ENCODE assay signal across 11 cellular contexts in the genomic region with DNA sequence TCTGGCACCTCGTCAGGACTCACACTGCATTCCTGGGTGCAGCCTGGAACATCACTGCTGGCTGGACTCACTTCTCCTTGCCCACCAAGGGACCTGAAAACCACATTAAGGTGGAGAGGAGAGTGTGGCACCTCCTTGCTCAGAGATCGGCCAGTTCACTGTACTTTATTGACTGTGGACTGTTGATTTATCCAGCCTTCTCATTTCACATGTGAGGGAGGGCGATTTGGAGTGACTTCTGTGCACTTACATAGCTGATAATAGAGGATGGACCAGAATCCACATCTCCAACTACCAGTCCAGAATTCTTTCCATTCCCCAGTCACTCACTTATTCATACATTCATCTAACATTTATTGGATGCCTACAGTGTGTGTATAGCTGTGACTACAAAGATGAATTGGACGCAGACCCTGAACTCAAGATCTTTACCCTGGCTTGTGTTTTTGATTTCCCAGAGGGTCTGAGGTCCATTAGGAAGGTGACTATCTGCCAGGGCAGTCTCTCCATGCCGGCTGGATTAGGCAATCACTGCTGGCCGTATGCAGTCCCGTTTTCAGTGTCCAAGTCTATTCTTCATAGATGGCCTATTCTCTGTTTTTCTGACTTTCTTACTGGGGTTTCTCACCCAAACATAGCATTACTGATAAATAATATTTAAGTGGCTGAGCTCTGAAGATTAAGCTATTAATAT.
DNase-seq lines count a peak whose midpoint lies in the region; ATAC-seq and TF ChIP-seq lines count a peak whose summit lies in the region.
"Had no signal": no experiment of that assay in that cellular context is flagged by ENCODE, and none has a peak within 500 bp of the region (broad histone marks: within the 10 kb centered on the region; RNA-seq: fewer than 3 reads in every experiment).

No MANE protein-coding gene starts in this region.

- peaks cover 7% of the 10 kb centered on the region for H3K36me3 Mint-ChIP-seq in activated CD4-positive, alpha-beta T cell treated with anti-CD3 and anti-CD28 coated beads, Interleukin-2, amount 10 ng/mL, durations not matched to agents 7 days and 5 days (ENCODE audit: low read depth)
- H3K36me3 Mint-ChIP-seq in activated naive CD8-positive, alpha-beta T cell treated with anti-CD3 and anti-CD28 coated beads, Interleukin-2, amount 10 ng/mL, durations not matched to agents 7 days and 5 days = peaks cover 4% of the 10 kb centered on the region

- ATAC-seq in activated naive CD8-positive, alpha-beta T cell treated with anti-CD3 and anti-CD28 coated beads, Interleukin-2, amount 10 ng/mL, durations not matched to agents 7 days and 5 days (ENCODE audit: low read depth) = no peak
- ATAC-seq in left lobe of liver (peak; percentile 89), GM21360 (IDR thresholded peaks at IDR 0.05; ENCODE audit: unreplicated experiment) (no peak)

- peak overlapping the region; percentile 88 for H3K27ac Mint-ChIP-seq in activated CD4-positive, alpha-beta T cell treated with anti-CD3 and anti-CD28 coated beads, Interleukin-2, amount 10 ng/mL, durations not matched to agents 7 days and 5 days
- peak overlapping the region; percentile 89 for H3K27ac Mint-ChIP-seq in activated naive CD8-positive, alpha-beta T cell treated with anti-CD3 and anti-CD28 coated beads, Interleukin-2, amount 10 ng/mL, durations not matched to agents 7 days and 5 days

- peaks cover 0 to 7% (median 2%) of the 10 kb centered on the region in 4 donors for H3K4me1 ChIP-seq in tibial artery
- H3K4me1 ChIP-seq: pancreas had no signal

- POLR2A ChIA-PET in activated CD4-positive, alpha-beta T cell treated with anti-CD3 and anti-CD28 coated beads, Interleukin-2, amount 10 ng/mL, durations not matched to agents 7 days and 5 days (lab: Charles Lee) = interaction anchor here (0.5 kb wide), 1 partner anchor 143 kb away, joined by 4 read pairs; no protein-coding TSS in a partner anchor
- POLR2A ChIA-PET in activated naive CD8-positive, alpha-beta T cell treated with anti-CD3 and anti-CD28 coated beads, Interleukin-2, amount 10 ng/mL, durations not matched to agents 7 days and 5 days (lab: Charles Lee) = interaction anchor here (0.7 to 3.5 kb wide), 4 partner anchors 9 to 31 kb away, joined by 4 to 30 read pairs (median 5); no protein-coding TSS in a partner anchor

- H3K9me3 Mint-ChIP-seq in activated CD4-positive, alpha-beta T cell treated with anti-CD3 and anti-CD28 coated beads, Interleukin-2, amount 10 ng/mL, durations not matched to agents 7 days and 5 days = peaks cover 3% of the 10 kb centered on the region
- no peaks in the 10 kb centered on the region for H3K9me3 Mint-ChIP-seq in activated naive CD8-positive, alpha-beta T cell treated with anti-CD3 and anti-CD28 coated beads, Interleukin-2, amount 10 ng/mL, durations not matched to agents 7 days and 5 days
- H3K9me3 Mint-ChIP-seq: dendritic cell treated with granulocyte-macrophage colony-stimulating factor and Interleukin-4, amounts not matched to agents 40 ng/mL and 50 ng/mL, for 4 days had no signal

- peak overlapping the region; percentile 42 to 58 for H3K27ac ChIP-seq in tibial artery
- H3K27ac ChIP-seq: pancreas had no signal

- intact Hi-C loops in tibial artery (cut with DNase I; ENCODE audit: low total_unique reads) = no loop called here

- DNase-seq in activated CD4-positive, alpha-beta T cell treated with anti-CD3 and anti-CD28 coated beads, Interleukin-2, amount 10 ng/mL, durations not matched to agents 7 days and 5 days = no peak
- no peak for DNase-seq in activated CD4-positive, alpha-beta T cell treated with anti-CD3 and anti-CD28 coated beads for 48 hours
- no peak for DNase-seq in activated naive CD8-positive, alpha-beta T cell treated with anti-CD3 and anti-CD28 coated beads, Interleukin-2, amount 10 ng/mL, durations not matched to agents 7 days and 5 days
- DNase-seq in left lobe of liver (ENCODE audit: low spot score) (peak; percentile 75), tibial artery (peak in 1 of 2 donors; percentile 49), HuH-7 (ENCODE audit: low spot score) (no peak), NCI-H1930 (lab: John Stamatoyannopoulos, UW) (no peak)
- DNase-seq: pancreas, SHP77 treated with DMSO at 0.1 percent for 48 hours had no signal

- H3K9me3 ChIP-seq in tibial artery = no peaks in the 10 kb centered on the region
- H3K9me3 ChIP-seq: pancreas had no signal

- H3K36me3 ChIP-seq in tibial artery = no peaks in the 10 kb centered on the region
- H3K36me3 ChIP-seq: pancreas had no signal

- no peaks in the 10 kb centered on the region for H3K27me3 Mint-ChIP-seq in activated CD4-positive, alpha-beta T cell treated with anti-CD3 and anti-CD28 coated beads, Interleukin-2, amount 10 ng/mL, durations not matched to agents 7 days and 5 days
- H3K27me3 Mint-ChIP-seq in activated naive CD8-positive, alpha-beta T cell treated with anti-CD3 and anti-CD28 coated beads, Interleukin-2, amount 10 ng/mL, durations not matched to agents 7 days and 5 days = no peaks in the 10 kb centered on the region

- no peaks in the 10 kb centered on the region for H3K27me3 ChIP-seq in tibial artery

- TF ChIP-seq CTCF in tibial artery (IDR thresholded peaks at IDR 0.05) = no peak

- peak overlapping the region; percentile 70 for H3K4me3 Mint-ChIP-seq in activated CD4-positive, alpha-beta T cell treated with anti-CD3 and anti-CD28 coated beads, Interleukin-2, amount 10 ng/mL, durations not matched to agents 7 days and 5 days
- H3K4me3 Mint-ChIP-seq in activated naive CD8-positive, alpha-beta T cell treated with anti-CD3 and anti-CD28 coated beads, Interleukin-2, amount 10 ng/mL, durations not matched to agents 7 days and 5 days = peak overlapping the region; percentile 83

- CTCF ChIA-PET in activated CD4-positive, alpha-beta T cell treated with anti-CD3 and anti-CD28 coated beads, Interleukin-2, amount 10 ng/mL, durations not matched to agents 7 days and 5 days (lab: Charles Lee) = interaction anchor here (1.0 to 2.1 kb wide), 13 partner anchors 9 to 146 kb away, joined by 3 to 8 read pairs (median 4); no protein-coding TSS in a partner anchor

- peaks cover 50% of the 10 kb centered on the region for H3K4me1 Mint-ChIP-seq in activated CD4-positive, alpha-beta T cell treated with anti-CD3 and anti-CD28 coated beads, Interleukin-2, amount 10 ng/mL, durations not matched to agents 7 days and 5 days
- H3K4me1 Mint-ChIP-seq in activated naive CD8-positive, alpha-beta T cell treated with anti-CD3 and anti-CD28 coated beads, Interleukin-2, amount 10 ng/mL, durations not matched to agents 7 days and 5 days = peaks cover 32% of the 10 kb centered on the region

- no peak overlapping the region for H3K4me3 ChIP-seq in tibial artery
- H3K4me3 ChIP-seq: pancreas had no signal
